8 cellular contexts compared by ENCODE assay signal in genomic region chr15:88982304-88982945, GRCh38.
DNase-seq lines count a peak whose midpoint lies in the region; ATAC-seq and TF ChIP-seq lines count a peak whose summit lies in the region.

No MANE protein-coding gene starts in this region.

- no peaks in the 10 kb centered on the region for H3K36me3 Mint-ChIP-seq in WTC11

- CTCF ChIA-PET in WTC11 (lab: Charles Lee) = interaction anchor here (0.6 to 1.9 kb wide), 9 partner anchors 9 to 216 kb away, joined by 3 to 8 read pairs (median 3); no protein-coding TSS in a partner anchor

- H3K9me3 Mint-ChIP-seq in WTC11 = no peaks in the 10 kb centered on the region

- H3K4me1 Mint-ChIP-seq in WTC11 = peaks cover 60% of the 10 kb centered on the region

- DNase-seq in COLO829 (ENCODE audit: low spot score) (peak; percentile 79), esophagus squamous epithelium (lab: John Stamatoyannopoulos, UW) (no peak), WTC11 (ENCODE audit: low spot score) (no peak), NCI-H510A treated with DMSO at 0.1 percent for 48 hours (lab: John Stamatoyannopoulos, UW) (no peak), NCI-H345 (lab: John Stamatoyannopoulos, UW) (no peak)

- H3K4me1 ChIP-seq in esophagus squamous epithelium = peaks cover 0 to 7% (median 2%) of the 10 kb centered on the region in 3 donors
- H3K4me1 ChIP-seq in subcutaneous abdominal adipose tissue (ENCODE audit: control insufficient read depth in 5 of 5, insufficient read depth in 5 of 5, low read length in 5 of 5) = peaks cover 6 to 11% (median 11%) of the 10 kb centered on the region in 5 donors

- H3K36me3 ChIP-seq in esophagus squamous epithelium (no peaks in the 10 kb centered on the region), subcutaneous abdominal adipose tissue (ENCODE audit: control insufficient read depth in 5 of 5, insufficient read depth in 5 of 5, low read length in 5 of 5) (no peaks in the 10 kb centered on the region)

- no peak for TF ChIP-seq CTCF in esophagus squamous epithelium (IDR thresholded peaks at IDR 0.05)
- TF ChIP-seq CTCF in WTC11 (IDR thresholded peaks at IDR 0.05) = no peak

- POLR2A ChIA-PET in WTC11 (lab: Charles Lee) = interaction anchor here (0.7 to 1.4 kb wide), 5 partner anchors 9 to 71 kb away, joined by 4 to 8 read pairs (median 6); no protein-coding TSS in a partner anchor

- H3K9ac ChIP-seq in subcutaneous abdominal adipose tissue (ENCODE audit: low read length in 5 of 5) = peak overlapping the region in 2 of 5 donors; percentile 16 to 39

- H3K27ac Mint-ChIP-seq in WTC11 = no peak overlapping the region

- WGBS in esophagus squamous epithelium, 2 donors = 48 to 56% methylated on average over 6 of the region's 7 CpGs

- H3K4me3 Mint-ChIP-seq in WTC11 = no peak overlapping the region

- ATAC-seq in GM21381 (IDR thresholded peaks at IDR 0.05; ENCODE audit: unreplicated experiment) (peak; percentile 97), HG03521 (IDR thresholded peaks at IDR 0.05; ENCODE audit: unreplicated experiment) (peak; percentile 97), WTC11 (no peak)

- H3K27me3 ChIP-seq in esophagus squamous epithelium (no peaks in the 10 kb centered on the region), subcutaneous abdominal adipose tissue (ENCODE audit: control insufficient read depth in 5 of 5, insufficient read depth in 4 of 5, low read length in 5 of 5) (peaks cover 0 to 6% (median 0%) of the 10 kb centered on the region in 5 donors)

- no peak overlapping the region for H3K4me3 ChIP-seq in esophagus squamous epithelium
- peak overlapping the region in 3 of 5 donors; percentile 22 to 31 (median 28) for H3K4me3 ChIP-seq in subcutaneous abdominal adipose tissue (ENCODE audit: low read depth in 1 of 5, low read length in 5 of 5)

- no peak for TF ChIP-seq POLR2A in esophagus squamous epithelium (IDR thresholded peaks at IDR 0.05)

- intact Hi-C loops in esophagus squamous epithelium (cut with DNase I) = no loop called here

- H3K27me3 Mint-ChIP-seq in WTC11 (ENCODE audit: low read depth) = no peaks in the 10 kb centered on the region

- no peaks in the 10 kb centered on the region for H3K9me3 ChIP-seq in esophagus squamous epithelium
- H3K9me3 ChIP-seq in subcutaneous abdominal adipose tissue (ENCODE audit: control insufficient read depth in 5 of 5, low read length in 5 of 5) = no peaks in the 10 kb centered on the region

- peak overlapping the region in 3 of 4 donors; percentile 11 to 49 (median 33) for H3K27ac ChIP-seq in esophagus squamous epithelium
- H3K27ac ChIP-seq in subcutaneous abdominal adipose tissue (ENCODE audit: low read depth, low read length) = peak overlapping the region; percentile 17

TF ChIP-seq in WTC11, 78 proteins besides CTCF, POLR2A, EP300 and RAD21:
- TF ChIP-seq MXD4 (CRISPR knock-in tag; IDR thresholded peaks at IDR 0.05; ENCODE audit: borderline replicate concordance) (no peak), RELA (CRISPR knock-in tag; IDR thresholded peaks at IDR 0.05; ENCODE audit: borderline replicate concordance) (no peak), ZNF423 (CRISPR knock-in tag; IDR thresholded peaks at IDR 0.05) (no peak), CREM (CRISPR knock-in tag; IDR thresholded peaks at IDR 0.05) (no peak), NR3C1 (CRISPR knock-in tag; conservative IDR thresholded peaks at IDR 0.05; ENCODE audit: low read depth) (no peak), NFE2L1 (CRISPR knock-in tag; IDR thresholded peaks at IDR 0.05) (no peak), FOXP4 (CRISPR knock-in tag; IDR thresholded peaks at IDR 0.05) (no peak), SP1 (CRISPR knock-in tag; conservative IDR thresholded peaks at IDR 0.05) (no peak), ELF4 (CRISPR knock-in tag; IDR thresholded peaks at IDR 0.05; ENCODE audit: low read depth) (no peak), NFATC4 (CRISPR knock-in tag; IDR thresholded peaks at IDR 0.05) (no peak), CDX4 (CRISPR knock-in tag; IDR thresholded peaks at IDR 0.05; ENCODE audit: borderline replicate concordance) (no peak), ZNF512 (CRISPR knock-in tag; IDR thresholded peaks at IDR 0.05; ENCODE audit: borderline replicate concordance) (no peak), IRF2 (CRISPR knock-in tag; IDR thresholded peaks at IDR 0.05; ENCODE audit: borderline replicate concordance, low read depth) (no peak), ESRRA (CRISPR knock-in tag; IDR thresholded peaks at IDR 0.05; ENCODE audit: borderline replicate concordance) (no peak), GRHL2 (CRISPR knock-in tag; IDR thresholded peaks at IDR 0.05; ENCODE audit: insufficient replicate concordance, severe bottlenecking) (no peak)
- TF ChIP-seq, protein P1, sequence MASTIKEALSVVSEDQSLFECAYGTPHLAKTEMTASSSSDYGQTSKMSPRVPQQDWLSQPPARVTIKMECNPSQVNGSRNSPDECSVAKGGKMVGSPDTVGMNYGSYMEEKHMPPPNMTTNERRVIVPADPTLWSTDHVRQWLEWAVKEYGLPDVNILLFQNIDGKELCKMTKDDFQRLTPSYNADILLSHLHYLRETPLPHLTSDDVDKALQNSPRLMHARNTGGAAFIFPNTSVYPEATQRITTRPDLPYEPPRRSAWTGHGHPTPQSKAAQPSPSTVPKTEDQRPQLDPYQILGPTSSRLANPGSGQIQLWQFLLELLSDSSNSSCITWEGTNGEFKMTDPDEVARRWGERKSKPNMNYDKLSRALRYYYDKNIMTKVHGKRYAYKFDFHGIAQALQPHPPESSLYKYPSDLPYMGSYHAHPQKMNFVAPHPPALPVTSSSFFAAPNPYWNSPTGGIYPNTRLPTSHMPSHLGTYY (CRISPR knock-in tag; IDR thresholded peaks at IDR 0.05) = no peak
- TF ChIP-seq, protein P2, sequence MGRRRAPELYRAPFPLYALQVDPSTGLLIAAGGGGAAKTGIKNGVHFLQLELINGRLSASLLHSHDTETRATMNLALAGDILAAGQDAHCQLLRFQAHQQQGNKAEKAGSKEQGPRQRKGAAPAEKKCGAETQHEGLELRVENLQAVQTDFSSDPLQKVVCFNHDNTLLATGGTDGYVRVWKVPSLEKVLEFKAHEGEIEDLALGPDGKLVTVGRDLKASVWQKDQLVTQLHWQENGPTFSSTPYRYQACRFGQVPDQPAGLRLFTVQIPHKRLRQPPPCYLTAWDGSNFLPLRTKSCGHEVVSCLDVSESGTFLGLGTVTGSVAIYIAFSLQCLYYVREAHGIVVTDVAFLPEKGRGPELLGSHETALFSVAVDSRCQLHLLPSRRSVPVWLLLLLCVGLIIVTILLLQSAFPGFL (CRISPR knock-in tag; IDR thresholded peaks at IDR 0.05; ENCODE audit: borderline replicate concordance) = no peak
- TF ChIP-seq, protein P3, sequence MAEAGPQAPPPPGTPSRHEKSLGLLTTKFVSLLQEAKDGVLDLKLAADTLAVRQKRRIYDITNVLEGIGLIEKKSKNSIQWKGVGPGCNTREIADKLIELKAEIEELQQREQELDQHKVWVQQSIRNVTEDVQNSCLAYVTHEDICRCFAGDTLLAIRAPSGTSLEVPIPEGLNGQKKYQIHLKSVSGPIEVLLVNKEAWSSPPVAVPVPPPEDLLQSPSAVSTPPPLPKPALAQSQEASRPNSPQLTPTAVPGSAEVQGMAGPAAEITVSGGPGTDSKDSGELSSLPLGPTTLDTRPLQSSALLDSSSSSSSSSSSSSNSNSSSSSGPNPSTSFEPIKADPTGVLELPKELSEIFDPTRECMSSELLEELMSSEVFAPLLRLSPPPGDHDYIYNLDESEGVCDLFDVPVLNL (CRISPR knock-in tag; IDR thresholded peaks at IDR 0.05; ENCODE audit: borderline replicate concordance, low read depth) = no peak
- TF ChIP-seq, protein P4, sequence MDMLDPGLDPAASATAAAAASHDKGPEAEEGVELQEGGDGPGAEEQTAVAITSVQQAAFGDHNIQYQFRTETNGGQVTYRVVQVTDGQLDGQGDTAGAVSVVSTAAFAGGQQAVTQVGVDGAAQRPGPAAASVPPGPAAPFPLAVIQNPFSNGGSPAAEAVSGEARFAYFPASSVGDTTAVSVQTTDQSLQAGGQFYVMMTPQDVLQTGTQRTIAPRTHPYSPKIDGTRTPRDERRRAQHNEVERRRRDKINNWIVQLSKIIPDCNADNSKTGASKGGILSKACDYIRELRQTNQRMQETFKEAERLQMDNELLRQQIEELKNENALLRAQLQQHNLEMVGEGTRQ (CRISPR knock-in tag; IDR thresholded peaks at IDR 0.05) = no peak

Comparison
In these comparisons a context has a peak if more than half of its experiments do, and no peak if none do; other contexts are left out.
1. H3K4me3 ChIP-seq: peak in subcutaneous abdominal adipose tissue (3 of 5); none in esophagus squamous epithelium (0 of 4).